ENCODE assay signal across 9 cellular contexts in genomic region chr13:60384911-60385310, GRCh38.
"Had no signal": no experiment of that assay in that cellular context is flagged by ENCODE, and none has a peak within 500 bp of the region (broad histone marks: within the 10 kb centered on the region; RNA-seq: fewer than 3 reads in every experiment).

No MANE protein-coding gene starts in this region.

- H3K4me3 Mint-ChIP-seq: HFFc6 had no signal

- H3K4me1 ChIP-seq: HAP-1 had no signal

- H3K9me3 Mint-ChIP-seq: HFFc6 had no signal

- H3K4me3 ChIP-seq: GM23248, HAP-1, K562 had no signal

- DNase-seq: GM23248, H7, HFFc6, KG1 had no signal

- ATAC-seq: HCT116, HepG2, K562 had no signal

- H2AFZ ChIP-seq: GM23248 had no signal

- H3K9ac ChIP-seq: GM23248 had no signal

- FAIRE-seq: HepG2, K562 had no signal

- H3K27ac ChIP-seq: GM23248, HL-60 had no signal

- H3K9me3 ChIP-seq: HAP-1 had no signal

- H3K36me3 ChIP-seq: HAP-1 had no signal

- H3K27ac Mint-ChIP-seq: HFFc6 had no signal
